19 cellular contexts compared by ENCODE assay signal in the genomic region with DNA sequence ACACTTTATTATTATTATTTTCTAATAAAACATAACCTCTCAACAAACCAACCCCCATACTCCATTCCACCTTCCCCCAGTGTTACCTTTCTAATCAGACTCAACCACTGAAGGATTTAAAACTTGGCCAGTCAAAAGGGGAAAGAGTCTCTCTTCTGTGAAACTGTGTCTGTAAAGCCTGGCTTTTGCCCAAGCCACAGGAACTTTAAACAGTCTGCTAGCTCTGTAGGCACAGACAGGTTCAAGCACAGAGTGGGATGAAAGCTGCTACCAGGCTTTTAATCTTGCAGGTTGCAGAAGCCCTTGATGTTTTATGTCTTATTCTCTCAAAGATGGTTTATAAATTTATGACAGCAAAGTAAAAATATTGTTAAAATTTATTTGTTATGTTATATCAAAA.
DNase-seq lines count a peak whose midpoint lies in the region; ATAC-seq, FAIRE-seq and TF ChIP-seq lines count a peak whose summit lies in the region.
"Had no signal": no experiment of that assay in that cellular context is flagged by ENCODE, and none has a peak within 500 bp of the region (broad histone marks: within the 10 kb centered on the region; RNA-seq: fewer than 3 reads in every experiment).

No MANE protein-coding gene starts in this region.

- H3K79me2 ChIP-seq in astrocyte (ENCODE audit: insufficient read depth, low read length), result no peaks in the 10 kb centered on the region

- H3K4me1 Mint-ChIP-seq in astrocyte (ENCODE audit: low read depth, unreplicated experiment), result peaks cover 23% of the 10 kb centered on the region
- H3K4me1 Mint-ChIP-seq: activated CD4-positive, alpha-beta T cell treated with anti-CD3 and anti-CD28 coated beads, Interleukin-2, amount 10 ng/mL, durations not matched to agents 24 days and 14 days; IgD-negative memory B cell had no signal

- no peak overlapping the region for H3K4me3 Mint-ChIP-seq in astrocyte (ENCODE audit: unreplicated experiment)
- H3K4me3 Mint-ChIP-seq: activated CD4-positive, alpha-beta T cell treated with anti-CD3 and anti-CD28 coated beads, Interleukin-2, amount 10 ng/mL, durations not matched to agents 24 days and 14 days; IgD-negative memory B cell had no signal

- no peaks in the 10 kb centered on the region for H3K27me3 Mint-ChIP-seq in astrocyte (ENCODE audit: low read depth, unreplicated experiment)
- H3K27me3 Mint-ChIP-seq: activated CD4-positive, alpha-beta T cell treated with anti-CD3 and anti-CD28 coated beads, Interleukin-2, amount 10 ng/mL, durations not matched to agents 24 days and 14 days; IgD-negative memory B cell had no signal

- no peaks in the 10 kb centered on the region for H4K20me1 ChIP-seq in astrocyte (ENCODE audit: insufficient read depth, low read length)

- H3K36me3 Mint-ChIP-seq in astrocyte (ENCODE audit: low read depth, unreplicated experiment), result no peaks in the 10 kb centered on the region
- H3K36me3 Mint-ChIP-seq: IgD-negative memory B cell had no signal

- no peak overlapping the region for H2AFZ ChIP-seq in astrocyte (ENCODE audit: low read depth, low read length)

- H3K4me1 ChIP-seq in astrocyte (ENCODE audit: insufficient read depth, low read length), result no peaks in the 10 kb centered on the region
- H3K4me1 ChIP-seq in uterus, result no peaks in the 10 kb centered on the region
- H3K4me1 ChIP-seq: left lung, pancreas had no signal

- intact Hi-C loops in uterus (cut with DNase I; ENCODE audit: low total_unique reads), result no loop called here

- FAIRE-seq in astrocyte (lab: Jason Lieb, UNC), result no peak
- FAIRE-seq: pancreas, small intestine had no signal

- no peaks in the 10 kb centered on the region for H3K9me3 ChIP-seq in astrocyte (ENCODE audit: insufficient read depth, low read depth, low read length)
- no peaks in the 10 kb centered on the region for H3K9me3 ChIP-seq in uterus
- H3K9me3 ChIP-seq: gastroesophageal sphincter, left lung, pancreas had no signal

- no peaks in the 10 kb centered on the region for H3K9me3 Mint-ChIP-seq in astrocyte (ENCODE audit: unreplicated experiment)
- H3K9me3 Mint-ChIP-seq: activated CD4-positive, alpha-beta T cell treated with anti-CD3 and anti-CD28 coated beads, Interleukin-2, amount 10 ng/mL, durations not matched to agents 24 days and 14 days; IgD-negative memory B cell had no signal

- H3K27me3 ChIP-seq in astrocyte (ENCODE audit: insufficient read depth, low read length), result no peaks in the 10 kb centered on the region
- H3K27me3 ChIP-seq in uterus, result no peaks in the 10 kb centered on the region
- H3K27me3 ChIP-seq: cardiac muscle cell, gastroesophageal sphincter, left lung, pancreas had no signal

- no peak overlapping the region for H3K9ac ChIP-seq in astrocyte (ENCODE audit: low read length)

- H3K27ac ChIP-seq in astrocyte (ENCODE audit: low read depth, low read length) (no peak overlapping the region), uterus (no peak overlapping the region)
- H3K27ac ChIP-seq: cardiac muscle cell, gastroesophageal sphincter, left lung, pancreas had no signal

- no peaks in the 10 kb centered on the region for H3K36me3 ChIP-seq in astrocyte (ENCODE audit: insufficient read depth, low read length)
- H3K36me3 ChIP-seq in uterus, result no peaks in the 10 kb centered on the region
- H3K36me3 ChIP-seq: cardiac muscle cell, gastroesophageal sphincter, left lung, pancreas had no signal

- peak; percentile 67 for DNase-seq in EH (ENCODE audit: low read depth)
- peak; percentile 4 to 29 for DNase-seq in Kasumi-1 (lab: John Stamatoyannopoulos, UW)
- DNase-seq in astrocyte (ENCODE audit: low read depth), result peak; percentile 86
- DNase-seq in glomerular visceral epithelial cell (ENCODE audit: extremely low spot score), result peak; percentile 24
- no peak for DNase-seq in uterus
- no peak for DNase-seq in stimulated activated CD4-positive, alpha-beta T cell treated with anti-CD3 and anti-CD28 coated beads, Interleukin-2, amount 100 ng/mL, for 24 hours
- DNase-seq: activated CD4-positive, alpha-beta T cell treated with anti-CD3 and anti-CD28 coated beads, Interleukin-2, amount 10 ng/mL, durations not matched to agents 24 days and 14 days; activated naive CD4-positive, alpha-beta T cell treated with Interleukin-2 at 50 U/mL for 16 hours; activated T-cell treated with anti-CD3 and anti-CD28 coated beads for 4 hours; effector memory CD4-positive, alpha-beta T cell; left lung; pancreas; SIG-M5; small intestine had no signal

- ATAC-seq in HG03354 (IDR thresholded peaks at IDR 0.05; ENCODE audit: poor library complexity, severe bottlenecking, unreplicated experiment) (no peak), GM18873 (IDR thresholded peaks at IDR 0.05; ENCODE audit: low FRiP score, unreplicated experiment) (no peak)
- ATAC-seq: gastroesophageal sphincter, left lung, pancreas had no signal

- H3K4me3 ChIP-seq in astrocyte (ENCODE audit: insufficient read depth, low read depth, low read length), result no peak overlapping the region
- no peak overlapping the region for H3K4me3 ChIP-seq in uterus
- H3K4me3 ChIP-seq: cardiac muscle cell, gastroesophageal sphincter, left lung, pancreas had no signal

- TF ChIP-seq POLR2A in uterus (IDR thresholded peaks at IDR 0.05), result no peak

- TF ChIP-seq CTCF in astrocyte (IDR thresholded peaks at IDR 0.05; ENCODE audit: insufficient read depth, low read depth, low read length) (no peak), uterus (IDR thresholded peaks at IDR 0.05) (no peak)

- no peak overlapping the region for H3K4me2 ChIP-seq in astrocyte (ENCODE audit: low read length)

- peak overlapping the region; percentile 10 for H3K27ac Mint-ChIP-seq in astrocyte (ENCODE audit: unreplicated experiment)
- H3K27ac Mint-ChIP-seq: activated CD4-positive, alpha-beta T cell treated with anti-CD3 and anti-CD28 coated beads, Interleukin-2, amount 10 ng/mL, durations not matched to agents 24 days and 14 days; IgD-negative memory B cell had no signal

Comparison
In these comparisons a context has a peak if more than half of its experiments do, and no peak if none do; other contexts are left out.
1. DNase-seq: peak in EH (single experiment), Kasumi-1 (2 of 2), astrocyte (single experiment) and glomerular visceral epithelial cell (single experiment); none in uterus (0 of 2) and stimulated activated CD4-positive, alpha-beta T cell treated with anti-CD3 and anti-CD28 coated beads, Interleukin-2, amount 100 ng/mL, for 24 hours (0 of 2).